ENCODE assay signal across 31 cellular contexts in genomic region chr6:88734544-88734943, GRCh38.
"Had no signal": no experiment of that assay in that cellular context is flagged by ENCODE, and none has a peak within 500 bp of the region (broad histone marks: within the 10 kb centered on the region; RNA-seq: fewer than 3 reads in every experiment).

No MANE protein-coding gene starts in this region.

- FAIRE-seq: endothelial cell of umbilical vein had no signal

- H3K4me1 ChIP-seq: adrenal gland, gastroesophageal sphincter, uterus had no signal

- ATAC-seq: gastroesophageal sphincter; mucosa of descending colon; sciatic nerve; stimulated activated memory B cell treated with anti-CD40 and anti-IgM and Interleukin-4, amounts not matched to agents 10 μg/mL and 1 μg/mL and 100 μg/mL, for 72 hours; stimulated activated naive CD8-positive, alpha-beta T cell treated with anti-CD3 and anti-CD28 coated beads, Interleukin-15, amount 100 ng/mL, for 72 hours; T-helper 17 cell had no signal

- H3K4me2 ChIP-seq: hepatocyte had no signal

- H3K27me3 ChIP-seq: adrenal gland, ascending aorta, cardiac muscle cell, gastroesophageal sphincter, hepatocyte, neutrophil, uterus had no signal

- H3K9me3 ChIP-seq: adrenal gland, ascending aorta, gastroesophageal sphincter, left ventricle myocardium inferior, mucosa of descending colon, neutrophil, uterus had no signal

- H3K36me3 ChIP-seq: adrenal gland, ascending aorta, cardiac muscle cell, gastroesophageal sphincter, left ventricle myocardium inferior, neutrophil, uterus, WERI-Rb-1 had no signal

- H3K79me2 ChIP-seq: hepatocyte had no signal

- DNase-seq: activated CD4-positive, alpha-beta memory T cell treated with anti-CD3 and anti-CD28 coated beads for 36 hours; activated CD4-positive, alpha-beta T cell treated with anti-CD3 and anti-CD28 coated beads, Interleukin-2, amount 10 ng/mL, durations not matched to agents 24 days and 14 days; activated effector memory CD4-positive, alpha-beta T cell treated with anti-CD3 and anti-CD28 coated beads, Interleukin-2, amount 50 U/mL, for 16 hours; activated naive CD4-positive, alpha-beta T cell treated with anti-CD3 and anti-CD28 coated beads for 36 hours; activated naive CD8-positive, alpha-beta T cell treated with anti-CD3 and anti-CD28 coated beads for 36 hours; activated T-cell treated with anti-CD3 and anti-CD28 coated beads, Interleukin-2, amount 50 U/mL, for 48 hours; adrenal gland; islet precursor cell; left ventricle myocardium inferior; mesendoderm; mucosa of descending colon; nephron progenitor cell; stimulated activated CD4-positive, alpha-beta T cell treated with anti-CD3 and anti-CD28 coated beads, Interleukin-12 subunit alpha, Interleukin-12 subunit beta, amount 100 ng/mL, for 4 hours; stimulated activated CD4-positive, alpha-beta T cell treated with anti-CD3 and anti-CD28 coated beads, Interleukin-4, amount 100 ng/mL, for 24 hours; stimulated activated naive CD8-positive, alpha-beta T cell treated with anti-CD3 and anti-CD28 coated beads, Interleukin-15, amount 100 ng/mL, for 72 hours; substantia nigra; T-helper 17 cell; T1000; uterus; WERI-Rb-1 had no signal

- H2AFZ ChIP-seq: hepatocyte had no signal

- H3K4me3 ChIP-seq: adrenal gland, ascending aorta, cardiac muscle cell, coronary artery, gastroesophageal sphincter, hepatocyte, left ventricle myocardium inferior, lung, mucosa of descending colon, skin epidermis, uterus had no signal

- H3K27ac ChIP-seq: adrenal gland, cardiac muscle cell, coronary artery, gastroesophageal sphincter, hepatocyte, left ventricle myocardium inferior, neutrophil, skin epidermis, uterus, WERI-Rb-1 had no signal
